ENCODE assay signal across 20 cellular contexts in the genomic region with DNA sequence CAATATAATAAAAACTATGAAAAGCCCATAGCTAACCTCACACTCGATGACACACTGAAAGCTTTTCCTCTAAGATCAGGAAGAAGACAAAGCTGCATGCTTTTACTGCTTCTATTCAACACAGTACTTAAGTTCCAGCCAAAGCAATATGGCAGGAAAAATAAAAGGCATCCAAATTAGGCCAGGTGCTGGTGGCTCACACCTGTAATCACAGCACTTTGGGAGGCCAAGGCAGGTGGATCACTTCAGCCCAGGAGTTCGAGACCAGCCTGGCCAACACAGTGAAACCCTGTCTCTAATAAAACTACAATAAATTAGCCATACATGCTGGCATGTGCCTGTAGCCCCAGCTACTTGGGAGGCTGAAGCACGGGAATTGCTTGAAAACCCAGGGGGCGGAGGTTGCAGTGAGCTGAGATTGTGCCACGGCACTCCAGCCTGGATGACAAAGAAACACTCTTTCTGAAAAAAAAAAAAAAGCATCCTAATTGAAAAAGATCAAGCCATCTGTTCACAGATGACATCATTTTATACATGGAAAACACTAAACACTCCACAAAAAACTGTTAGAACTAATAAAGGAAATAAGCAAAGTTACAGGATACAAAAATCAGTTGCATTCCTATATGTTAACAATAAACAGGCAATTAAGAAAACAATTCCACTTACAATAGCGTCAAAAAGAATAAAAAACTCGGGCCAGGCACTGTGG.
"Had no signal": no experiment of that assay in that cellular context is flagged by ENCODE, and none has a peak within 500 bp of the region (broad histone marks: within the 10 kb centered on the region; RNA-seq: fewer than 3 reads in every experiment).

No MANE protein-coding gene starts in this region.

- H3K9me3 ChIP-seq: testis had no signal

- DNase-seq: activated CD4-positive, alpha-beta T cell treated with anti-CD3 and anti-CD28 coated beads for 1 hour; activated CD4-positive, alpha-beta T cell treated with anti-CD3 and anti-CD28 coated beads, Interleukin-2, amount 50 U/mL, for 1 hour; activated CD8-positive, alpha-beta T cell treated with anti-CD3 and anti-CD28 coated beads, Interleukin-2, amount 10 ng/mL, durations not matched to agents 7 days and 5 days; activated gamma-delta T cell; adrenal gland; cerebellar nuclear complex; cortex of kidney; foreskin melanocyte; head of caudate nucleus; hypothalamus; left ventricle myocardium superior; mammary epithelial cell; naive thymus-derived CD8-positive, alpha-beta T cell; stimulated activated CD4-positive, alpha-beta T cell treated with anti-CD3 and anti-CD28 coated beads, Interleukin-2, amount 100 ng/mL, for 48 hours; stimulated activated CD8-positive, alpha-beta memory T cell treated with anti-CD3 and anti-CD28 coated beads, Interleukin-4, amount 100 ng/mL, for 48 hours; stimulated activated naive B cell treated with anti-CD40 and anti-IgM and Interleukin-4, amounts not matched to agents 10 μg/mL and 1 μg/mL and 100 μg/mL, for 72 hours; testis; trophoblast cell; uterus had no signal

- H3K27me3 ChIP-seq: adrenal gland, neural progenitor cell, testis, uterus had no signal

- H3K27ac ChIP-seq: adrenal gland, neural progenitor cell, testis, uterus had no signal

- H3K4me1 ChIP-seq: neural progenitor cell, testis, uterus had no signal

- H3K4me3 ChIP-seq: adrenal gland, neural progenitor cell, testis, uterus had no signal

- H3K36me3 ChIP-seq: adrenal gland, uterus had no signal
